6 cellular contexts compared by ENCODE assay signal in genomic region chr16:65355706-65356105, GRCh38.
"Had no signal": no experiment of that assay in that cellular context is flagged by ENCODE, and none has a peak within 500 bp of the region (broad histone marks: within the 10 kb centered on the region; RNA-seq: fewer than 3 reads in every experiment).

No MANE protein-coding gene starts in this region.

- DNase-seq: IMR-90, KBM-7, KG1 had no signal

- H3K4me1 Mint-ChIP-seq: IgD-negative memory B cell had no signal

- ATAC-seq: HepG2, K562 had no signal

- H3K27ac Mint-ChIP-seq: IgD-negative memory B cell had no signal

- H3K4me3 Mint-ChIP-seq: IgD-negative memory B cell had no signal

- H3K36me3 Mint-ChIP-seq: IgD-negative memory B cell had no signal

- H3K27me3 Mint-ChIP-seq: IgD-negative memory B cell had no signal
